In the genomic region with DNA sequence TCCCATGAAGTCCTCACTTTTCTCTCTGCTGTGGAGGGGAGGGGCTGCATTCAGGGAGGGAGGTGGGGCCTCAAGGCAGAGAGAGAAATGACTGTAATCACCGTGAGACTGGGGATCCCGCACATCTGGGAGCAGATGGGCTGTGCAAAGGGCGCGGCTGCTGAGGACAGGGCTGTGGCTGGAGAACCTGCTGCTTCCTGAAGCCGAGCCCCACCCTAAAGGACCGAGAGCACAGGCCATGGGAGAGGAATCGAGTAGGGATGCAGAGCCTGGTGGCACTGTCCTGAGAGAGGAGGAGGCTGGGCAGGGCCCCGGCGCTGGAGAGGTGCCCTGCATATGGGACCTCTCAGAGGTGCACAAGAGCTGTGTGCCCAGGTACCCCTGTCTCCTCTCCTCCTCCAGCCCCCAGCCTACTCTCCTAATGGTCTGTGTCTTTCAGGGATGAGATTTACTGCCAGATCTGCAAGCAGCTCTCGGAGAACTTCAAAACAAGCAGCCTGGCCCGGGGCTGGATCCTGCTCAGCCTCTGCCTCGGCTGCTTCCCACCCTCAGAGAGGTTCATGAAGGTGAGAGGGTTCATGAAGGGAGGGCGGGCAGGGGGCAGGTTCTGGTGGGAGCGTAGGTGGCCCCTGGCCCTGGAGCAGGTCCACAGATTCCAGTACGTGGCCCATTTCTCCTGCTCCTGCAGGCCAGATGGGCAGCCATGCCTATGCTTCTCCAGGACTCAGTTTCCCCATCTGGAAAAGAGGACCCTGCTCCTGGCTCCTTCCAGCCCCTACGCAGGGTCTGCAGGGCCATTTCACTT, we compare ENCODE assay signal across 20 cellular contexts. TPM values are rescaled to one million over a fixed set of nuclear protein-coding genes. Genes with fewer than 3 reads are reported as not detected.
DNase-seq lines count a peak whose midpoint lies in the region; ATAC-seq and TF ChIP-seq lines count a peak whose summit lies in the region.
"Had no signal": no experiment of that assay in that cellular context is flagged by ENCODE, and none has a peak within 500 bp of the region (broad histone marks: within the 10 kb centered on the region; RNA-seq: fewer than 3 reads in every experiment).

No MANE protein-coding gene starts in this region.

- peaks cover 5% of the 10 kb centered on the region for H3K4me1 ChIP-seq in foreskin keratinocyte
- H3K4me1 ChIP-seq in spleen = peaks cover 0 to 65% (median 18%) of the 10 kb centered on the region in 6 donors
- H3K4me1 ChIP-seq: breast epithelium had no signal

- H3K27ac ChIP-seq in foreskin keratinocyte (no peak overlapping the region), spleen (peak overlapping the region in 7 of 8 donors; percentile 36 to 85 (median 76))
- H3K27ac ChIP-seq: 22Rv1, breast epithelium, skin epidermis, suprapubic skin had no signal

- H3K9me3 ChIP-seq in spleen = no peaks in the 10 kb centered on the region
- H3K9me3 ChIP-seq: breast epithelium, suprapubic skin had no signal

- H3K36me3 ChIP-seq in spleen = peaks cover 0 to 35% (median 0%) of the 10 kb centered on the region in 6 donors
- H3K36me3 ChIP-seq: breast epithelium, suprapubic skin had no signal

- H3K27me3 ChIP-seq in foreskin keratinocyte (peaks cover 1% of the 10 kb centered on the region), spleen (replicated peaks in 1 of 7) (no peaks in the 10 kb centered on the region)
- H3K27me3 ChIP-seq: breast epithelium had no signal

- ATAC-seq in foreskin keratinocyte = peak; percentile 16
- ATAC-seq: activated T-helper 17 cell treated with anti-CD3 and anti-CD28 coated beads, Interleukin-2, amount 50 U/mL, for 72 hours; CD8-positive, alpha-beta T cell; left cardiac atrium had no signal

- TF ChIP-seq POLR2A in spleen (IDR thresholded peaks at IDR 0.05) = peak in 1 of 3 donors; percentile 29

- 67 to 85% (median 73%) methylated on average over 14 to 16 of the region's 16 CpGs for WGBS in spleen, 5 donors

- H3K4me3 ChIP-seq in Jurkat, Clone E6-1 (ENCODE audit: low read length) = peak overlapping the region; percentile 92
- peak overlapping the region in 7 of 8 donors; percentile 11 to 58 (median 30) for H3K4me3 ChIP-seq in spleen
- H3K4me3 ChIP-seq: breast epithelium, skin epidermis, suprapubic skin had no signal

- intact Hi-C loops in spleen (cut with DNase I; ENCODE audit: low total_unique reads) = no loop called here

- TF ChIP-seq CTCF in foreskin keratinocyte (conservative IDR thresholded peaks at IDR 0.05) = no peak
- TF ChIP-seq CTCF in spleen (IDR thresholded peaks at IDR 0.05 in 8 of 11, conservative IDR thresholded peaks at IDR 0.05 in 3 of 11) = no peak

- DNase-seq in NCI-H2227 (lab: John Stamatoyannopoulos, UW; ENCODE audit: unreplicated experiment) (peak; percentile 20), NCI-H2227 treated with DMSO at 0.1 percent for 48 hours (lab: John Stamatoyannopoulos, UW) (no peak), foreskin keratinocyte (no peak), spleen (peak; percentile 73), DMS79 treated with DMSO at 0.1 percent for 48 hours (lab: John Stamatoyannopoulos, UW) (no peak), NCI-H2107 treated with DMSO at 0.1 percent for 48 hours (lab: John Stamatoyannopoulos, UW; ENCODE audit: unreplicated experiment) (no peak), SIG-M5 treated with dmso at 0.1 percent for 504 hours (lab: John Stamatoyannopoulos, UW; ENCODE audit: unreplicated experiment) (no peak)
- peak; percentile 89 for DNase-seq in Jurkat, Clone E6-1 (ENCODE audit: low read depth, low spot score)
- DNase-seq: left cardiac atrium, NCI-H1417, NCI-H526 had no signal

RNA-seq across cellular contexts. Expression of a gene that starts 25.9 kb away (rescaled TPM):
- 0.95 TPM for polyA plus RNA-seq in Jurkat, Clone E6-1 (2012; ENCODE audit: insufficient read depth, insufficient read length)
- total RNA-seq in foreskin keratinocyte (not detected in 2 replicates), spleen (under 1 TPM in 3 of 7 donors, not detected in 4; 0.22 to 0.79 (median 0.23) TPM)
- polyA plus RNA-seq in foreskin keratinocyte (not detected in 2 replicates), spleen (1 to 10 TPM in 1 of 3 donors, under 1 TPM in 2; 0.09 to 1.9 (median 0.26) TPM)
- total RNA-seq: activated T-helper 17 cell treated with anti-CD3 and anti-CD28 coated beads, Interleukin-2, amount 50 U/mL, for 72 hours; breast epithelium; CD8-positive, alpha-beta T cell; SK-MEL-5 had no signal
- polyA plus RNA-seq: IgD-negative memory B cell, neural cell had no signal

RNA-seq across cellular contexts. Expression of a gene that starts 55.2 kb away (rescaled TPM):
- polyA plus RNA-seq in Jurkat, Clone E6-1 (2012; ENCODE audit: insufficient read depth, insufficient read length) = 25.1 TPM
- total RNA-seq in foreskin keratinocyte (0.17 and 0.18 TPM in 2 replicates), spleen (100 to 1,000 TPM in 3 of 7 donors, 10 to 100 TPM in 4; 62.5 to 190 (median 76.3) TPM)
- polyA plus RNA-seq in foreskin keratinocyte (0.24 and 0.30 TPM in 2 replicates), spleen (100 to 1,000 TPM in 2 of 3 donors, 10 to 100 TPM in 1; 76.1 to 437 (median 328) TPM)
- polyA plus RNA-seq: neural cell had no signal

Comparison
In these comparisons a context has a peak if more than half of its experiments do, and no peak if none do; other contexts are left out.
1. DNase-seq: peak in NCI-H2227 (single experiment), Jurkat, Clone E6-1 (single experiment) and spleen (single experiment); none in NCI-H2227 treated with DMSO at 0.1 percent for 48 hours (single experiment), foreskin keratinocyte (0 of 2), DMS79 treated with DMSO at 0.1 percent for 48 hours (single experiment), NCI-H2107 treated with DMSO at 0.1 percent for 48 hours (single experiment) and SIG-M5 treated with dmso at 0.1 percent for 504 hours (single experiment).
2. RNA of a gene that starts 55.2 kb away (total RNA-seq): 62.5 to 190 TPM in spleen; 0.17 to 0.18 TPM in foreskin keratinocyte; every median in the first group is over 10 times any median in the second.